25 cellular contexts compared by ENCODE assay signal in the genomic region with DNA sequence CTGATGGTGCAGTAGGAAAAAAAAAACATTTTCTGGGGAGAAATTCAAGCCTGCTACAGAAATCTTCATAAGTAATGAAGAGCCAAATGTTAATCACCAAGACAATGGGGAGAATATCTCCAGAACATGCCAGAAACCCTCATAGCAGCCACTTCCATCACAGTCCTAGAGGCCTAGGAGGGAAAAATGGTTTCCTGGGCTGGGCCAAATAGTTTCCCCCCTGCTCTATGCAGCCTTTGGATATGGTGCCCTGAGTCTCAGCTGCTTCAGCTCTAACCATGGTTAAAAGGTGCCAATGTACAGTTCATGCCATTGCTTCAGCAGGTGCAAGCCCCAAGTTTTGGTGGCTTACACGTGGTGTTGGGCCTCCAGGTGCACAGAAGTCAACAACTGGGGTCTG.
"Had no signal": no experiment of that assay in that cellular context is flagged by ENCODE, and none has a peak within 500 bp of the region (broad histone marks: within the 10 kb centered on the region; RNA-seq: fewer than 3 reads in every experiment).

No MANE protein-coding gene starts in this region.

- DNase-seq: colonic mucosa; cortex of kidney; dermis blood vessel endothelial cell; dorsolateral prefrontal cortex; effector CD4-positive, alpha-beta T cell; effector CD8-positive, alpha-beta T cell; effector memory CD4-positive, alpha-beta T cell; effector memory CD8-positive, alpha-beta T cell; endodermal cell; erythroblast; esophagus squamous epithelium; foreskin fibroblast; foreskin keratinocyte; foreskin melanocyte; gastrocnemius medialis; glutamatergic neuron; head of caudate nucleus; heart left ventricle; heart right ventricle had no signal

- H3K27me3 Mint-ChIP-seq: dendritic cell treated with granulocyte-macrophage colony-stimulating factor and Interleukin-4, amounts not matched to agents 40 ng/mL and 50 ng/mL, for 4 days had no signal

- H3K27ac ChIP-seq: colonic mucosa, coronary artery, dorsolateral prefrontal cortex, epithelial cell of prostate, esophagus muscularis mucosa, esophagus squamous epithelium, foreskin keratinocyte, gastrocnemius medialis, gastroesophageal sphincter, heart left ventricle, heart right ventricle had no signal

- H3K4me3 Mint-ChIP-seq: dendritic cell treated with granulocyte-macrophage colony-stimulating factor and Interleukin-4, amounts not matched to agents 40 ng/mL and 50 ng/mL, for 4 days; effector memory CD8-positive, alpha-beta T cell; endodermal cell had no signal

- H3K9me3 ChIP-seq: colonic mucosa, esophagus squamous epithelium, gastrocnemius medialis, gastroesophageal sphincter had no signal

- ATAC-seq: effector memory CD8-positive, alpha-beta T cell; esophagus mucosa; foreskin keratinocyte; gastrocnemius medialis; gastroesophageal sphincter; heart left ventricle; heart right ventricle had no signal

- H3K27me3 ChIP-seq: colonic mucosa, dorsolateral prefrontal cortex, esophagus muscularis mucosa, foreskin keratinocyte, gastrocnemius medialis, gastroesophageal sphincter had no signal

- H3K4me1 ChIP-seq: colonic mucosa, esophagus muscularis mucosa, esophagus squamous epithelium, foreskin keratinocyte, gastrocnemius medialis, gastroesophageal sphincter, heart left ventricle, heart right ventricle had no signal

- H3K4me1 Mint-ChIP-seq: endodermal cell had no signal

- H3K4me3 ChIP-seq: colonic mucosa, coronary artery, dorsolateral prefrontal cortex, esophagus muscularis mucosa, esophagus squamous epithelium, gastrocnemius medialis, gastroesophageal sphincter, heart left ventricle, heart right ventricle had no signal

- H3K27ac Mint-ChIP-seq: dendritic cell treated with granulocyte-macrophage colony-stimulating factor and Interleukin-4, amounts not matched to agents 40 ng/mL and 50 ng/mL, for 4 days; effector memory CD8-positive, alpha-beta T cell; endodermal cell had no signal

- H3K36me3 ChIP-seq: colonic mucosa, esophagus muscularis mucosa, esophagus squamous epithelium, gastrocnemius medialis, gastroesophageal sphincter, heart left ventricle, heart right ventricle had no signal
